ENCODE assay signal across 8 cellular contexts in genomic region chr6:31827286-31828079, GRCh38. TPM values are rescaled to one million over a fixed set of nuclear protein-coding genes. Genes with fewer than 3 reads are reported as not detected.
DNase-seq lines count a peak whose midpoint lies in the region; ATAC-seq and TF ChIP-seq lines count a peak whose summit lies in the region.

Gene HSPA1B, plus strand, starts transcription at chr6:31827738. Its CDS starts 213 bp downstream, at chr6:31827951.

- peak within 1 kb of the TSS; percentile 91 to 93 for H3K27ac ChIP-seq in ascending aorta
- H3K27ac ChIP-seq in right cardiac atrium (ENCODE audit: low read length): peak within 1 kb of the TSS; percentile 99
- H3K27ac ChIP-seq in uterus: peak within 1 kb of the TSS; percentile 96 to 99

- under 1% methylated on average over 52 of the region's 56 CpGs for WGBS in right cardiac atrium

- no peaks in the 10 kb centered on the region for H3K27me3 ChIP-seq in ascending aorta
- H3K27me3 ChIP-seq in right cardiac atrium (ENCODE audit: control insufficient read depth, insufficient read depth): no peaks in the 10 kb centered on the region
- H3K27me3 ChIP-seq in uterus: no peaks in the 10 kb centered on the region

- H3K4me1 ChIP-seq in ascending aorta (peaks cover 20 to 35% of the 10 kb centered on the region in 2 donors), right cardiac atrium (ENCODE audit: control insufficient read depth, insufficient read depth, low read length) (peaks cover 5% of the 10 kb centered on the region), uterus (peaks cover 5 to 13% of the 10 kb centered on the region in 2 donors)

- no peaks in the 10 kb centered on the region for H3K9me3 ChIP-seq in ascending aorta
- no peaks in the 10 kb centered on the region for H3K9me3 ChIP-seq in right cardiac atrium (ENCODE audit: control insufficient read depth, low read length)
- H3K9me3 ChIP-seq in uterus: no peaks in the 10 kb centered on the region

- intact Hi-C loops in T-helper 2 cell treated with Interferon-gamma antibody and Interleukin-4, amounts not matched to agents 100 ng/mL and 5 ng/mL, for 36 hours (cut with micrococcal nuclease): loop anchor here (1.0 to 2.0 kb wide), 6 partner anchors 21 to 281 kb away; partner anchors contain the start of genes ATP6V1G2, BAG6, LSM2 and NFKBIL1
- intact Hi-C loops in ascending aorta (cut with DNase I) (loop anchor here (2.0 kb wide), 2 partner anchors 31 to 93 kb away; no protein-coding TSS in a partner anchor), right cardiac atrium (cut with DNase I) (loop anchor here in 1 of 4 donors (2.0 kb wide), 1 partner anchor 99 kb away; the partner anchor contains the start of gene DDAH2), uterus (cut with DNase I; ENCODE audit: low total_unique reads) (no loop called here)

- TF ChIP-seq CTCF in ascending aorta (IDR thresholded peaks at IDR 0.05): no peak
- peak in 2 of 4 experiments; percentile 35 to 44 for TF ChIP-seq CTCF in uterus (IDR thresholded peaks at IDR 0.05)

- H3K36me3 ChIP-seq in ascending aorta (no peaks in the 10 kb centered on the region), uterus (no peaks in the 10 kb centered on the region)

- DNase-seq in NCI-H1694 treated with DMSO at 0.1 percent for 48 hours (lab: John Stamatoyannopoulos, UW) (peak; percentile 79), ascending aorta (ENCODE audit: low spot score in 2 of 2) (peak; percentile 99 to 100), right cardiac atrium (peak; percentile 99 to 100 (median 100)), pulmonary artery endothelial cell (ENCODE audit: low read depth, low spot score) (peak; percentile 99), uterus (peak; percentile 100)

- peak within 1 kb of the TSS; percentile 56 to 90 for H3K4me3 ChIP-seq in ascending aorta
- peak within 1 kb of the TSS; percentile 77 for H3K4me3 ChIP-seq in right cardiac atrium (ENCODE audit: low read length)
- peak within 1 kb of the TSS; percentile 86 to 89 for H3K4me3 ChIP-seq in uterus

- peak; percentile 68 for ATAC-seq in GM18498 (IDR thresholded peaks at IDR 0.05; ENCODE audit: unreplicated experiment)
- ATAC-seq in HG02885 (IDR thresholded peaks at IDR 0.05; ENCODE audit: poor library complexity, unreplicated experiment): peak; percentile 70
- peak; percentile 97 for ATAC-seq in right cardiac atrium

- TF ChIP-seq POLR2A in uterus (IDR thresholded peaks at IDR 0.05): peak; percentile 100

RNA-seq across cellular contexts. Expression of gene HSPA1B, which starts in this region (rescaled TPM):
- 83.9 and 85.5 TPM in 2 replicates for total RNA-seq in T-helper 2 cell treated with Interferon-gamma antibody and Interleukin-4, amounts not matched to agents 100 ng/mL and 5 ng/mL, for 36 hours
- 613 TPM for total RNA-seq in ascending aorta
- total RNA-seq in right cardiac atrium: 100 to 1,000 TPM; 110 to 299 (median 197) TPM
- polyA plus RNA-seq in right cardiac atrium: 114 TPM
- total RNA-seq in pulmonary artery endothelial cell: 48.7 and 575 TPM in 2 replicates
- total RNA-seq in uterus: 100 to 1,000 TPM in 2 of 4 donors, 10 to 100 TPM in 2; 40.3 to 268 (median 152) TPM

Comparison
In these comparisons a context has a peak if more than half of its experiments do, and no peak if none do; other contexts are left out.
1. Peak in every context shown above with its lines: DNase-seq, ATAC-seq, H3K4me3 ChIP-seq and H3K27ac ChIP-seq.